Comparison of ENCODE assay signal across 14 cellular contexts in genomic region chrY:14631676-14632075, GRCh38.
"Had no signal": no experiment of that assay in that cellular context is flagged by ENCODE, and none has a peak within 500 bp of the region (broad histone marks: within the 10 kb centered on the region; RNA-seq: fewer than 3 reads in every experiment).

No MANE protein-coding gene starts in this region.

- H3K9me3 Mint-ChIP-seq: activated T-helper 2 cell treated with anti-CD3 and anti-CD28 coated beads, Interferon-gamma antibody, Interleukin-2, Interleukin-4, amounts not matched to agents 10 μg/mL and 5 μg/mL and 100 μg/mL, durations not matched to agents 14 hours and 24 hours and 36 hours; endodermal cell; naive thymus-derived CD4-positive, alpha-beta T cell; stimulated activated effector memory CD8-positive, alpha-beta T cell treated with anti-CD3 and anti-CD28 coated beads, Interleukin-12 subunit alpha, Interleukin-12 subunit beta, amount 100 ng/mL, for 72 hours had no signal

- DNase-seq: activated CD4-positive, alpha-beta T cell treated with anti-CD3 and anti-CD28 coated beads, Interleukin-2, amount 50 U/mL, for 4 hours; activated CD4-positive, CD25-positive, alpha-beta regulatory T cell treated with anti-CD3 and anti-CD28 coated beads, Interleukin-2, amount 50 U/mL, for 72 hours; activated naive CD4-positive, alpha-beta T cell treated with anti-CD3 and anti-CD28 coated beads, Interleukin-2, amount 50 U/mL, for 16 hours; dorsolateral prefrontal cortex; endodermal cell; hippocampal formation; naive thymus-derived CD4-positive, alpha-beta T cell; ovary; upper lobe of right lung had no signal

- H3K4me3 Mint-ChIP-seq: endodermal cell; naive thymus-derived CD4-positive, alpha-beta T cell; stimulated activated effector memory CD8-positive, alpha-beta T cell treated with anti-CD3 and anti-CD28 coated beads, Interleukin-12 subunit alpha, Interleukin-12 subunit beta, amount 100 ng/mL, for 72 hours had no signal

- H3K4me1 Mint-ChIP-seq: endodermal cell; naive thymus-derived CD4-positive, alpha-beta T cell; stimulated activated effector memory CD8-positive, alpha-beta T cell treated with anti-CD3 and anti-CD28 coated beads, Interleukin-12 subunit alpha, Interleukin-12 subunit beta, amount 100 ng/mL, for 72 hours had no signal

- H3K4me3 ChIP-seq: cardiac muscle cell, dorsolateral prefrontal cortex, ovary, thoracic aorta, upper lobe of right lung had no signal

- H3K9me3 ChIP-seq: ovary, thoracic aorta, upper lobe of right lung had no signal

- H3K27me3 ChIP-seq: cardiac muscle cell, dorsolateral prefrontal cortex, ovary, upper lobe of right lung had no signal

- H3K27me3 Mint-ChIP-seq: naive thymus-derived CD4-positive, alpha-beta T cell had no signal

- H3K27ac ChIP-seq: cardiac muscle cell, dorsolateral prefrontal cortex, ovary, thoracic aorta, upper lobe of right lung had no signal

- H3K27ac Mint-ChIP-seq: activated T-helper 2 cell treated with anti-CD3 and anti-CD28 coated beads, Interferon-gamma antibody, Interleukin-2, Interleukin-4, amounts not matched to agents 10 μg/mL and 5 μg/mL and 100 μg/mL, durations not matched to agents 14 hours and 24 hours and 36 hours; endodermal cell; naive thymus-derived CD4-positive, alpha-beta T cell; stimulated activated effector memory CD8-positive, alpha-beta T cell treated with anti-CD3 and anti-CD28 coated beads, Interleukin-12 subunit alpha, Interleukin-12 subunit beta, amount 100 ng/mL, for 72 hours had no signal

- ATAC-seq: left lobe of liver; naive thymus-derived CD4-positive, alpha-beta T cell; stimulated activated effector memory CD8-positive, alpha-beta T cell treated with anti-CD3 and anti-CD28 coated beads, Interleukin-12 subunit alpha, Interleukin-12 subunit beta, amount 100 ng/mL, for 72 hours; upper lobe of right lung had no signal

- H3K36me3 Mint-ChIP-seq: naive thymus-derived CD4-positive, alpha-beta T cell; stimulated activated effector memory CD8-positive, alpha-beta T cell treated with anti-CD3 and anti-CD28 coated beads, Interleukin-12 subunit alpha, Interleukin-12 subunit beta, amount 100 ng/mL, for 72 hours had no signal

- H3K4me1 ChIP-seq: upper lobe of right lung had no signal

- H3K36me3 ChIP-seq: cardiac muscle cell, ovary, thoracic aorta, upper lobe of right lung had no signal
